In the genomic region with DNA sequence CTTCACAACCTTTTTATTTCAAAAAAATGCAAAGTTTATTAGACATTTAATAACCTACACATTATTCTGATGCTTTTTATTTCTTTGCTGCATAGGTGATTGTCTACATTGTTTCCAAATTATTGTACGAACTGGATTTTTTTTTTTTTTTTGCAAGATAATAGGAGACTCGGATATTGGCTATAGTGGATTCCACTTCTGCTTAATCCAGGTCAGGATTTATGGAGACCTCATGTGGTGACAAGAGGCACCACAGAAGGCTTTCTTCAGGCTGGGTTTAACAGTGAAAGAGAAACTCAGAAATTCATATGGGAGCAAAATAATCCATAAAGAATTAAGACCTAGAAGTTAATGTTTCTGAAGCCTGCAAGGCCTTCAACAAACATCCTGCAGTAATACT, we compare ENCODE assay signal across 9 cellular contexts. TPM values are rescaled to one million over a fixed set of nuclear protein-coding genes. Genes with fewer than 3 reads are reported as not detected.
DNase-seq lines count a peak whose midpoint lies in the region; ATAC-seq and TF ChIP-seq lines count a peak whose summit lies in the region.
"Had no signal": no experiment of that assay in that cellular context is flagged by ENCODE, and none has a peak within 500 bp of the region (broad histone marks: within the 10 kb centered on the region; RNA-seq: fewer than 3 reads in every experiment).

No MANE protein-coding gene starts in this region.

- H3K79me1 ChIP-seq in IMR-90 (ENCODE audit: low read depth in 1 of 2, low read length in 2 of 2): peaks cover 0 to 6% of the 10 kb centered on the region in 2 experiments; a peak in 1 of 4 replicates

- H3K36me3 ChIP-seq in IMR-90 (ENCODE audit: control insufficient read depth, insufficient read depth, low read length): no peaks in the 10 kb centered on the region
- H3K36me3 ChIP-seq in right lobe of liver: no peaks in the 10 kb centered on the region
- H3K36me3 ChIP-seq in Caco-2 (ENCODE audit: control insufficient read depth, insufficient read depth, low read length): no peaks in the 10 kb centered on the region

- no peak overlapping the region for H3K27ac ChIP-seq in IMR-90 (ENCODE audit: insufficient read depth, low read length)
- no peak overlapping the region for H3K27ac ChIP-seq in right lobe of liver

- no peak overlapping the region for H4K91ac ChIP-seq in IMR-90 (ENCODE audit: insufficient read depth, low read depth, low read length)

- H3K4me1 Mint-ChIP-seq in natural killer cell: no peaks in the 10 kb centered on the region
- H3K4me1 Mint-ChIP-seq in Caco-2 (ENCODE audit: low read depth, unreplicated experiment): no peaks in the 10 kb centered on the region
- H3K4me1 Mint-ChIP-seq in activated T-helper 1 cell treated with anti-CD3 and anti-CD28 coated beads, Interleukin-12 subunit alpha, Interleukin-12 subunit beta, Interleukin-2, Interleukin-4 antibody, amounts not matched to agents 30 ng/mL and 10 ng/mL and 1 ng/mL, durations not matched to agents 14 hours and 24 hours and 36 hours (ENCODE audit: low read depth): peaks cover 6% of the 10 kb centered on the region

- no peak overlapping the region for H2BK20ac ChIP-seq in IMR-90 (ENCODE audit: low read depth, low read length)

- H2BK15ac ChIP-seq in IMR-90 (ENCODE audit: low read depth, low read length): no peak overlapping the region

- no peak overlapping the region for H3K56ac ChIP-seq in IMR-90 (ENCODE audit: extremely low read depth, insufficient read depth, low read length)

- intact Hi-C loops in IMR-90 (cut with micrococcal nuclease): loop anchor here (1.0 to 10.0 kb wide), 4 partner anchors 175 to 1024 kb away; no protein-coding TSS in a partner anchor
- intact Hi-C loops in right lobe of liver (cut with DNase I): no loop called here
- intact Hi-C loops in natural killer cell (cut with micrococcal nuclease): no loop called here
- intact Hi-C loops in Caco-2 (cut with micrococcal nuclease; ENCODE audit: unreplicated experiment): loop anchor here (2.0 kb wide), 2 partner anchors 1025 to 1561 kb away; no protein-coding TSS in a partner anchor
- intact Hi-C loops in activated T-helper 1 cell treated with anti-CD3 and anti-CD28 coated beads, Interleukin-12 subunit alpha, Interleukin-12 subunit beta, Interleukin-2, Interleukin-4 antibody, amounts not matched to agents 30 ng/mL and 10 ng/mL and 1 ng/mL, durations not matched to agents 14 hours and 24 hours and 36 hours (cut with micrococcal nuclease): no loop called here

- H3K27me3 Mint-ChIP-seq in natural killer cell (ENCODE audit: low read depth in 2 of 2) (peaks cover 20 to 29% of the 10 kb centered on the region in 2 donors), Caco-2 (ENCODE audit: insufficient read depth, unreplicated experiment) (peaks cover 15% of the 10 kb centered on the region)
- peaks cover 29% of the 10 kb centered on the region for H3K27me3 Mint-ChIP-seq in activated T-helper 1 cell treated with anti-CD3 and anti-CD28 coated beads, Interleukin-12 subunit alpha, Interleukin-12 subunit beta, Interleukin-2, Interleukin-4 antibody, amounts not matched to agents 30 ng/mL and 10 ng/mL and 1 ng/mL, durations not matched to agents 14 hours and 24 hours and 36 hours (ENCODE audit: insufficient read depth)

- no peak overlapping the region for H2AK5ac ChIP-seq in IMR-90 (ENCODE audit: low read depth, low read length)

- dilution Hi-C loops in IMR-90 (cut with HindIII; ENCODE audit: low sequenced_read_pairs, unreplicated experiment): no loop called here

- POLR2A ChIA-PET in IMR-90 (lab: Charles Lee; ENCODE audit: unreplicated experiment): no interaction called here
- POLR2A ChIA-PET in Caco-2 (lab: Charles Lee): no interaction called here

- no TSS peak for BruUV-seq in IMR-90 (replicated peaks; lab: Mats Ljungman, UMichigan)
- no TSS peak for BruUV-seq in Caco-2 (replicated peaks; lab: Mats Ljungman, UMichigan)

- peak; percentile 37 for DNase-seq in AG20443 (ENCODE audit: low spot score)
- peak; percentile 69 for DNase-seq in IMR-90
- DNase-seq in astrocyte of the hippocampus (ENCODE audit: low read depth, low spot score): peak; percentile 65
- DNase-seq in right lobe of liver: no peak
- DNase-seq in natural killer cell: no peak
- DNase-seq in Caco-2: no peak
- no peak for DNase-seq in ecto neural progenitor cell (ENCODE audit: low spot score)
- DNase-seq in activated T-helper 1 cell treated with anti-CD3 and anti-CD28 coated beads, Interleukin-12 subunit alpha, Interleukin-12 subunit beta, Interleukin-2, Interleukin-4 antibody, amounts not matched to agents 30 ng/mL and 10 ng/mL and 1 ng/mL, durations not matched to agents 14 hours and 24 hours and 36 hours (ENCODE audit: low spot score): no peak

- H3K27me3 ChIP-seq in IMR-90 (ENCODE audit: control insufficient read depth, insufficient read depth, low read length) (peaks cover 19% of the 10 kb centered on the region), right lobe of liver (peaks cover 0 to under 1% of the 10 kb centered on the region in 2 donors), Caco-2 (replicated peaks; ENCODE audit: control insufficient read depth, insufficient read depth, low read length) (no peaks in the 10 kb centered on the region; the same call in 1 of the 2 replicates)

- peaks cover 9% of the 10 kb centered on the region for H3K4me1 ChIP-seq in IMR-90 (ENCODE audit: control insufficient read depth, insufficient read depth, low read length)
- H3K4me1 ChIP-seq in right lobe of liver: peaks cover 0 to 12% (median 4%) of the 10 kb centered on the region in 4 donors
- H3K4me1 ChIP-seq in Caco-2: no peaks in the 10 kb centered on the region

- in situ Hi-C loops in IMR-90 (cut with MboI; ENCODE audit: low sequenced_read_pairs): loop anchor here (10.0 to 25.0 kb wide), 3 partner anchors 935 to 1562 kb away; no protein-coding TSS in a partner anchor

- no peak overlapping the region for H3K4me3 ChIP-seq in IMR-90 (ENCODE audit: insufficient read depth, low read depth, low read length)
- H3K4me3 ChIP-seq in right lobe of liver: no peak overlapping the region
- no peak overlapping the region for H3K4me3 ChIP-seq in Caco-2 (ENCODE audit: low read depth, low read length)

- no CpG with 5 or more reads among the region's 2 CpGs for WGBS in IMR-90 (ENCODE audit: extremely low coverage in 2 of 2, insufficient read length in 1 of 2), 2 experiments
- WGBS in right lobe of liver (ENCODE audit: insufficient coverage, low coverage, low lambda C conversion rate, missing lambda C conversion rate): 11% methylated on average over 2 of the region's 2 CpGs

- no peak overlapping the region for H4K8ac ChIP-seq in IMR-90 (ENCODE audit: low read depth in 2 of 2, low read length in 2 of 2)

- H2BK120ac ChIP-seq in IMR-90 (ENCODE audit: low read depth, low read length): no peak overlapping the region

- no peaks in the 10 kb centered on the region for H3K9me3 ChIP-seq in IMR-90 (ENCODE audit: control insufficient read depth, insufficient read depth, low read length)
- no peaks in the 10 kb centered on the region for H3K9me3 ChIP-seq in right lobe of liver
- H3K9me3 ChIP-seq in Caco-2: no peaks in the 10 kb centered on the region

- H3K27ac Mint-ChIP-seq in natural killer cell (no peak overlapping the region), Caco-2 (ENCODE audit: unreplicated experiment) (no peak overlapping the region)
- H3K27ac Mint-ChIP-seq in activated T-helper 1 cell treated with anti-CD3 and anti-CD28 coated beads, Interleukin-12 subunit alpha, Interleukin-12 subunit beta, Interleukin-2, Interleukin-4 antibody, amounts not matched to agents 30 ng/mL and 10 ng/mL and 1 ng/mL, durations not matched to agents 14 hours and 24 hours and 36 hours: no peak overlapping the region

- H3K18ac ChIP-seq in IMR-90 (ENCODE audit: low read depth, low read length): no peak overlapping the region

- H3K4me3 Mint-ChIP-seq in natural killer cell (no peak overlapping the region), Caco-2 (ENCODE audit: unreplicated experiment) (no peak overlapping the region)
- no peak overlapping the region for H3K4me3 Mint-ChIP-seq in activated T-helper 1 cell treated with anti-CD3 and anti-CD28 coated beads, Interleukin-12 subunit alpha, Interleukin-12 subunit beta, Interleukin-2, Interleukin-4 antibody, amounts not matched to agents 30 ng/mL and 10 ng/mL and 1 ng/mL, durations not matched to agents 14 hours and 24 hours and 36 hours

- H2BK5ac ChIP-seq in IMR-90 (ENCODE audit: low read depth, low read length, poor library complexity, severe bottlenecking): no peak overlapping the region

- no peak overlapping the region for H3K23ac ChIP-seq in IMR-90 (ENCODE audit: low read depth, low read length)

- peaks cover 7% of the 10 kb centered on the region; the same call in 1 of the 2 replicates for H4K20me1 ChIP-seq in IMR-90 (ENCODE audit: insufficient read depth, low read length)

- CTCF ChIA-PET in IMR-90 (lab: Yijun Ruan, JAX): interaction anchor here (0.9 to 1.1 kb wide), 2 partner anchors 14 to 267 kb away, joined by 3 read pairs; no protein-coding TSS in a partner anchor
- CTCF ChIA-PET in Caco-2 (lab: Charles Lee): no interaction called here

- H2AK9ac ChIP-seq in IMR-90 (replicated peaks; ENCODE audit: low read depth, low read length, poor library complexity): no peak overlapping the region

- TF ChIP-seq POLR2A in IMR-90 (IDR thresholded peaks at IDR 0.05; ENCODE audit: low read depth, low read length) (no peak), right lobe of liver (IDR thresholded peaks at IDR 0.05) (no peak)

- H3K4me2 ChIP-seq in IMR-90 (ENCODE audit: low read depth, low read length): no peak overlapping the region

- no peak overlapping the region for H2AFZ ChIP-seq in IMR-90 (replicated peaks; ENCODE audit: low read length, poor library complexity)

- no peak overlapping the region for H3K9ac ChIP-seq in IMR-90 (ENCODE audit: low read depth, low read length)

- no peak for ATAC-seq in IMR-90 (ENCODE audit: low read depth)
- peak in 1 of 4 donors; percentile 40 for ATAC-seq in right lobe of liver
- no peak for ATAC-seq in natural killer cell

- H3K9me3 Mint-ChIP-seq in natural killer cell: peaks cover 2 to 3% of the 10 kb centered on the region in 2 donors
- H3K9me3 Mint-ChIP-seq in Caco-2 (ENCODE audit: unreplicated experiment): no peaks in the 10 kb centered on the region
- no peaks in the 10 kb centered on the region for H3K9me3 Mint-ChIP-seq in activated T-helper 1 cell treated with anti-CD3 and anti-CD28 coated beads, Interleukin-12 subunit alpha, Interleukin-12 subunit beta, Interleukin-2, Interleukin-4 antibody, amounts not matched to agents 30 ng/mL and 10 ng/mL and 1 ng/mL, durations not matched to agents 14 hours and 24 hours and 36 hours

- peaks cover 8% of the 10 kb centered on the region for H3K36me3 Mint-ChIP-seq in natural killer cell
- H3K36me3 Mint-ChIP-seq in Caco-2 (ENCODE audit: insufficient read depth, unreplicated experiment): peaks cover 6% of the 10 kb centered on the region
- H3K36me3 Mint-ChIP-seq in activated T-helper 1 cell treated with anti-CD3 and anti-CD28 coated beads, Interleukin-12 subunit alpha, Interleukin-12 subunit beta, Interleukin-2, Interleukin-4 antibody, amounts not matched to agents 30 ng/mL and 10 ng/mL and 1 ng/mL, durations not matched to agents 14 hours and 24 hours and 36 hours (ENCODE audit: low read depth): no peaks in the 10 kb centered on the region
- H3K36me3 Mint-ChIP-seq: brain had no signal

- no peak overlapping the region for H3K14ac ChIP-seq in IMR-90 (replicated peaks; ENCODE audit: low read depth, low read length)

- H4K5ac ChIP-seq in IMR-90 (ENCODE audit: low read depth, low read length): no peak overlapping the region

- peak; percentile 64 for TF ChIP-seq CTCF in IMR-90 (conservative IDR thresholded peaks at IDR 0.05; ENCODE audit: low read depth, low read length)
- TF ChIP-seq CTCF in right lobe of liver (IDR thresholded peaks at IDR 0.05): peak; percentile 9 to 47 (median 42)
- TF ChIP-seq CTCF in natural killer cell (IDR thresholded peaks at IDR 0.05): no peak
- TF ChIP-seq CTCF in Caco-2 (IDR thresholded peaks at IDR 0.05; ENCODE audit: insufficient read depth in 1 of 2, low read depth in 1 of 2, low read length in 1 of 2, severe bottlenecking in 1 of 2, unreplicated experiment in 1 of 2): peak in 1 of 2 experiments; percentile 27

- no peak overlapping the region for H3K4ac ChIP-seq in IMR-90 (ENCODE audit: low read depth, low read length)

- peak; percentile 70 for TF ChIP-seq RAD21 in IMR-90 (IDR thresholded peaks at IDR 0.05; ENCODE audit: low read length)

- H3K9me1 ChIP-seq in IMR-90 (ENCODE audit: insufficient read depth, low read length): no peaks in the 10 kb centered on the region

RNA-seq across cellular contexts. Expression of a gene that starts 2.4 kb away (rescaled TPM):
- total RNA-seq in IMR-90 (2012; rRNA removed) (13.6 and 18.1 TPM in 2 replicates), right lobe of liver (1 to 10 TPM in 5 of 6 experiments, under 1 TPM in 1; 0.87 to 2.5 (median 1.3) TPM), natural killer cell (not detected), Caco-2 (2022) (0.68 and 0.72 TPM in 2 replicates)
- 13.0 and 14.3 TPM in 2 replicates for polyA plus RNA-seq in IMR-90 (2012; rRNA removed)
- polyA plus RNA-seq in IMR-90 (2012; cell fraction: cytosol; rRNA removed): 5.3 and 5.6 TPM in 2 replicates
- polyA plus RNA-seq in IMR-90 (2012; cell fraction: nucleus; rRNA removed; ENCODE audit: low replicate concordance): 8.3 and 13.5 TPM in 2 replicates
- total RNA-seq in activated T-helper 1 cell treated with anti-CD3 and anti-CD28 coated beads, Interleukin-12 subunit alpha, Interleukin-12 subunit beta, Interleukin-2, Interleukin-4 antibody, amounts not matched to agents 30 ng/mL and 10 ng/mL and 1 ng/mL, durations not matched to agents 14 hours and 24 hours and 36 hours: 0.07 and 0.13 TPM in 2 replicates

Comparison
In these comparisons a context has a peak if more than half of its experiments do, and no peak if none do; other contexts are left out.
1. DNase-seq: peak in AG20443 (single experiment), IMR-90 (single experiment) and astrocyte of the hippocampus (single experiment); none in right lobe of liver (0 of 3), natural killer cell (single experiment), Caco-2 (0 of 2), ecto neural progenitor cell (single experiment) and activated T-helper 1 cell treated with anti-CD3 and anti-CD28 coated beads, Interleukin-12 subunit alpha, Interleukin-12 subunit beta, Interleukin-2, Interleukin-4 antibody, amounts not matched to agents 30 ng/mL and 10 ng/mL and 1 ng/mL, durations not matched to agents 14 hours and 24 hours and 36 hours (single experiment).
2. intact Hi-C loops: an anchor here in IMR-90 (1.0 to 10.0 kb wide) and Caco-2 (2.0 kb wide); none called in right lobe of liver, natural killer cell and activated T-helper 1 cell treated with anti-CD3 and anti-CD28 coated beads, Interleukin-12 subunit alpha, Interleukin-12 subunit beta, Interleukin-2, Interleukin-4 antibody, amounts not matched to agents 30 ng/mL and 10 ng/mL and 1 ng/mL, durations not matched to agents 14 hours and 24 hours and 36 hours.